Comparison of ENCODE assay signal across 10 cellular contexts in the genomic region with DNA sequence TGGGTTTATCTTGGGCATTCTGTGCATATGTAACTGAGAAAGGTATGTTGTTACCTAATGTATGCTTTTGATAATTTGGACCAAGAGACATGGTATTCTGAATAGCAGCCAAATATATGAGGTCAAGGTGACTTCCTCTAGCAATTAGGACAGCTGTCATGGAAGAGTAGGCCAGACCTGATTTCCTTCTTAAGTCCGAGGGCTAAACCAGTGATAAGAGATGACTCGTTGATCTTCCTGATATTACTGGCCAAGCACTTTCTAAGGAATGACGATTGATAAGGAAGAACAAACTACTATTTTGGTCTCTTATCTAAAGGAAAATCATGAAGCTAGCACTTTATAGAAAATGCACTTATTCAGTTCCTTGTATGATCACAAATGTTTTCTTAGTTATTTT. TPM values are rescaled to one million over a fixed set of nuclear protein-coding genes. Genes with fewer than 3 reads are reported as not detected.
DNase-seq lines count a peak whose midpoint lies in the region; ATAC-seq and TF ChIP-seq lines count a peak whose summit lies in the region.
"Had no signal": no experiment of that assay in that cellular context is flagged by ENCODE, and none has a peak within 500 bp of the region (broad histone marks: within the 10 kb centered on the region; RNA-seq: fewer than 3 reads in every experiment).

No MANE protein-coding gene starts in this region.

- H3K27me3 Mint-ChIP-seq in CD8-positive, alpha-beta memory T cell: no peaks in the 10 kb centered on the region
- H3K27me3 Mint-ChIP-seq in endodermal cell (ENCODE audit: insufficient read depth): no peaks in the 10 kb centered on the region
- H3K27me3 Mint-ChIP-seq: activated CD4-positive, alpha-beta T cell treated with anti-CD3 and anti-CD28 coated beads for 36 hours had no signal

- no peak overlapping the region for H3K27ac ChIP-seq in CD8-positive, alpha-beta memory T cell (ENCODE audit: low read depth, low read length)
- H3K27ac ChIP-seq in endodermal cell (ENCODE audit: low read depth, low read length) (peak overlapping the region; percentile 10), psoas muscle (peak overlapping the region; percentile 60)

- no peak for TF ChIP-seq CTCF in endodermal cell (conservative IDR thresholded peaks at IDR 0.05)
- no peak for TF ChIP-seq CTCF in psoas muscle (IDR thresholded peaks at IDR 0.05)

- peaks cover 59 to 77% (median 74%) of the 10 kb centered on the region in 3 donors for H3K4me1 Mint-ChIP-seq in CD8-positive, alpha-beta memory T cell
- H3K4me1 Mint-ChIP-seq in endodermal cell: peaks cover 42% of the 10 kb centered on the region

- no peak overlapping the region for H3K9ac ChIP-seq in endodermal cell (ENCODE audit: extremely low read depth, low read length, poor library complexity, severe bottlenecking)

- no peaks in the 10 kb centered on the region for H3K36me3 ChIP-seq in CD8-positive, alpha-beta memory T cell (ENCODE audit: insufficient read depth, low read length)
- H3K36me3 ChIP-seq in endodermal cell (ENCODE audit: control insufficient read depth, insufficient read depth, low read length): no peaks in the 10 kb centered on the region
- no peaks in the 10 kb centered on the region for H3K36me3 ChIP-seq in psoas muscle (ENCODE audit: insufficient read depth in 1 of 2, low read depth in 1 of 2)
- H3K36me3 ChIP-seq: prostate gland had no signal

- no peak for DNase-seq in CD8-positive, alpha-beta memory T cell
- peak; percentile 17 for DNase-seq in NCI-H226
- no peak for DNase-seq in endodermal cell
- no peak for DNase-seq in psoas muscle
- DNase-seq in SHP77 (lab: John Stamatoyannopoulos, UW): no peak
- DNase-seq in NCI-H82 (lab: John Stamatoyannopoulos, UW): no peak
- DNase-seq in activated T-cell treated with anti-CD3 and anti-CD28 coated beads, Interleukin-2, amount 50 U/mL, for 1 hour: no peak
- DNase-seq: activated CD4-positive, alpha-beta T cell treated with anti-CD3 and anti-CD28 coated beads for 36 hours had no signal

- H3K4me1 ChIP-seq in CD8-positive, alpha-beta memory T cell (ENCODE audit: insufficient read depth, low read length): peaks cover 13% of the 10 kb centered on the region
- H3K4me1 ChIP-seq in endodermal cell (ENCODE audit: control insufficient read depth, insufficient read depth, low read length) (peaks cover 30% of the 10 kb centered on the region), psoas muscle (peaks cover 57% of the 10 kb centered on the region)

- H3K36me3 Mint-ChIP-seq in CD8-positive, alpha-beta memory T cell: peaks cover 0 to 6% (median 0%) of the 10 kb centered on the region in 3 donors
- peaks cover 1% of the 10 kb centered on the region for H3K36me3 Mint-ChIP-seq in endodermal cell (ENCODE audit: low read depth)

- no peak overlapping the region for H3K4me3 ChIP-seq in CD8-positive, alpha-beta memory T cell (ENCODE audit: low read length)
- H3K4me3 ChIP-seq in endodermal cell (ENCODE audit: low read length): no peak overlapping the region
- H3K4me3 ChIP-seq in psoas muscle: no peak overlapping the region
- H3K4me3 ChIP-seq: prostate gland had no signal

- CTCF ChIA-PET in CD8-positive, alpha-beta memory T cell (lab: Charles Lee): no interaction called here

- intact Hi-C loops in psoas muscle (cut with DNase I): loop anchor here (5.0 kb wide), 2 partner anchors 36 to 41 kb away; a partner anchor contains a TSS

- no peaks in the 10 kb centered on the region for H3K9me3 Mint-ChIP-seq in CD8-positive, alpha-beta memory T cell
- no peaks in the 10 kb centered on the region for H3K9me3 Mint-ChIP-seq in endodermal cell

- peak overlapping the region; percentile 24 to 64 (median 34) for H3K27ac Mint-ChIP-seq in CD8-positive, alpha-beta memory T cell
- H3K27ac Mint-ChIP-seq in endodermal cell: no peak overlapping the region
- H3K27ac Mint-ChIP-seq: activated CD4-positive, alpha-beta T cell treated with anti-CD3 and anti-CD28 coated beads for 36 hours had no signal

- 55 to 61% methylated on average over 3 of the region's 3 CpGs for WGBS in endodermal cell (ENCODE audit: insufficient coverage in 1 of 2, insufficient read length in 1 of 2), 2 experiments
- 21 to 35% (median 25%) methylated on average over 3 of the region's 3 CpGs for WGBS in psoas muscle, 3 donors

- POLR2A ChIA-PET in CD8-positive, alpha-beta memory T cell (lab: Charles Lee): no interaction called here

- ATAC-seq in psoas muscle (no peak), GM21723 (IDR thresholded peaks at IDR 0.05; ENCODE audit: unreplicated experiment) (no peak)
- ATAC-seq: activated CD4-positive, alpha-beta T cell treated with anti-CD3 and anti-CD28 coated beads for 36 hours had no signal

- H3K9me3 ChIP-seq in CD8-positive, alpha-beta memory T cell (ENCODE audit: low read length): no peaks in the 10 kb centered on the region
- H3K9me3 ChIP-seq in endodermal cell (ENCODE audit: control insufficient read depth, low read length) (no peaks in the 10 kb centered on the region), psoas muscle (no peaks in the 10 kb centered on the region)
- H3K9me3 ChIP-seq: prostate gland had no signal

- H3K4me3 Mint-ChIP-seq in CD8-positive, alpha-beta memory T cell: peak overlapping the region in 1 of 7 donors; percentile 6
- no peak overlapping the region for H3K4me3 Mint-ChIP-seq in endodermal cell
- H3K4me3 Mint-ChIP-seq: activated CD4-positive, alpha-beta T cell treated with anti-CD3 and anti-CD28 coated beads for 36 hours had no signal

- H3K27me3 ChIP-seq in CD8-positive, alpha-beta memory T cell (ENCODE audit: insufficient read depth, low read length, poor library complexity, severe bottlenecking): no peaks in the 10 kb centered on the region
- H3K27me3 ChIP-seq in endodermal cell (ENCODE audit: control insufficient read depth, insufficient read depth, low read length, poor library complexity, severe bottlenecking) (no peaks in the 10 kb centered on the region), psoas muscle (ENCODE audit: insufficient read depth in 3 of 3, low read length in 2 of 3) (no peaks in the 10 kb centered on the region)

RNA-seq across cellular contexts. Expression of a gene that starts 42.7 kb away (rescaled TPM):
- 10 to 100 TPM; 26.7 to 27.3 TPM for total RNA-seq in CD8-positive, alpha-beta memory T cell
- 12.2 TPM for polyA plus RNA-seq in CD8-positive, alpha-beta memory T cell
- total RNA-seq in endodermal cell (10 to 100 TPM; 41.4 to 41.6 TPM), psoas muscle (10 to 100 TPM; 26.0 to 44.9 (median 32.2) TPM)
- 42.6 TPM for polyA plus RNA-seq in endodermal cell (2013, experiment 1 of 2)
- polyA plus RNA-seq in endodermal cell (2013, experiment 2 of 2): 40.6 TPM
- polyA plus RNA-seq in psoas muscle: 10 to 100 TPM in 2 of 3 donors, 1 to 10 TPM in 1; 10.0 to 50.6 (median 15.5) TPM

RNA-seq across cellular contexts. Expression of a gene that starts 52.8 kb away (rescaled TPM):
- total RNA-seq in CD8-positive, alpha-beta memory T cell: 100 to 1,000 TPM; 121 TPM
- polyA plus RNA-seq in CD8-positive, alpha-beta memory T cell: 74.3 TPM
- total RNA-seq in endodermal cell (100 to 1,000 TPM; 162 to 214 TPM), psoas muscle (10 to 100 TPM; 72.5 to 87.4 (median 85.9) TPM)
- polyA plus RNA-seq in endodermal cell (2013, experiment 1 of 2): 187 TPM
- 181 TPM for polyA plus RNA-seq in endodermal cell (2013, experiment 2 of 2)
- 100 to 1,000 TPM in 1 of 3 donors, 10 to 100 TPM in 2; 63.0 to 121 (median 97.2) TPM for polyA plus RNA-seq in psoas muscle
